Comparison of ENCODE assay signal across 10 cellular contexts in the genomic region with DNA sequence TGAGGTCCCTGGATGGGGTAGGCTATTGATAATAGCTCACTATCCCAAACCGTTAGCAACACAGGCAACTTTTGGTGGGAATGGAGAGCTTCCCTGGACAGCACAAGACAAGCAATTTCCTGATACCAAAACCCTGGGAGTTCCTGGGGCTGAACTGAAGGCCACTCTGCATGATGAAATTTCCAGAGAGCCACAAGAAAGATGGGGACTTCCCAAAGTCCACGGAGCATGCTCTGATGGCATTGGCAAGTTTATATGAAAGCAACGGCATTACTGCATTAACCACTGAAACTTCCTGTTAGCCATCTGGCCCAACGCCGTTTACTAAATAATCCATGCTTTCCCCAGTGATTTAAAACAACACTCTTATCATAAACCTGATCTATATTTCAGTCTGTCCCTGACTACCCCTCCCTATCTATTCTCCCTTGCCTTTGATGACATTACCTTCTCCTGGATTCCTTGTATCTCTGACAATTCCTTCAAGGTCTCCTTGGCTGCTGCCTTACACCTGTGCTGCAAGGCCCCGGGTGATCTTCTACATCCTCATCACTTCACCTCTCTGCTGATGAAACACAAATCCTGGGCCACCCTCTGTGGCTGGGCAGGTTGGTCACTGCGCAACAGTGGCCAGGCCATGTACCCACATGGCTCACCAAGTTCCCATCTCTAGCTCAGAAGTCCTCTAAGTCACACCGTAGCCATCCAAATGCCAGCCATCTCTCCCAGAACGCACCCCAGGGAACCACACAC.
DNase-seq lines count a peak whose midpoint lies in the region; ATAC-seq and TF ChIP-seq lines count a peak whose summit lies in the region.
"Had no signal": no experiment of that assay in that cellular context is flagged by ENCODE, and none has a peak within 500 bp of the region (broad histone marks: within the 10 kb centered on the region; RNA-seq: fewer than 3 reads in every experiment).

No MANE protein-coding gene starts in this region.

- TF ChIP-seq EP300 in transverse colon (IDR thresholded peaks at IDR 0.05; ENCODE audit: low read depth) = no peak

- H3K27me3 Mint-ChIP-seq in progenitor cell of endocrine pancreas = peaks cover 11% of the 10 kb centered on the region

- H3K9ac ChIP-seq in colonic mucosa (ENCODE audit: low read depth in 2 of 2, low read length in 2 of 2) = no peak overlapping the region

- no peaks in the 10 kb centered on the region for H3K9me3 Mint-ChIP-seq in progenitor cell of endocrine pancreas (ENCODE audit: low read depth)

- no peaks in the 10 kb centered on the region for H3K4me1 Mint-ChIP-seq in progenitor cell of endocrine pancreas (ENCODE audit: low read depth)

- intact Hi-C loops in colonic mucosa (cut with DNase I) = no loop called here
- intact Hi-C loops in transverse colon (cut with DNase I; ENCODE audit: low total_unique reads) = loop anchor here (5.0 kb wide), 1 partner anchor 1206 kb away; no protein-coding TSS in a partner anchor

- H3K9me3 ChIP-seq in colonic mucosa (no peaks in the 10 kb centered on the region), transverse colon (no peaks in the 10 kb centered on the region)

- 18 to 62% methylated on average over 4 to 9 of the region's 9 CpGs for WGBS in transverse colon (ENCODE audit: low coverage in 1 of 2), 2 donors

- peak; percentile 74 for ATAC-seq in HG03045 (IDR thresholded peaks at IDR 0.05; ENCODE audit: unreplicated experiment)

- H3K4me3 ChIP-seq in colonic mucosa = no peak overlapping the region
- H3K4me3 ChIP-seq in transverse colon = no peak overlapping the region

- TF ChIP-seq POLR2A in transverse colon (IDR thresholded peaks at IDR 0.05) = no peak

- no peak for TF ChIP-seq CTCF in colonic mucosa (IDR thresholded peaks at IDR 0.05)
- no peak for TF ChIP-seq CTCF in transverse colon (IDR thresholded peaks at IDR 0.05)
- no peak for TF ChIP-seq CTCF in progenitor cell of endocrine pancreas (IDR thresholded peaks at IDR 0.05; ENCODE audit: unreplicated experiment)

- H3K27ac ChIP-seq in colonic mucosa = peak overlapping the region; percentile 8
- H3K27ac ChIP-seq in transverse colon = peak overlapping the region; percentile 14 to 63 (median 38)

- in situ Hi-C loops in transverse colon (cut with MboI; ENCODE audit: low pct_ligation_motif_present in 1 of 4, low pct_unique_long_range_greater_than_20kb in 1 of 4, low sequenced_read_pairs in 3 of 4) = no loop called here

- no peaks in the 10 kb centered on the region for H3K36me3 Mint-ChIP-seq in progenitor cell of endocrine pancreas (ENCODE audit: insufficient read depth)

- H3K27me3 ChIP-seq in colonic mucosa (no peaks in the 10 kb centered on the region), transverse colon (no peaks in the 10 kb centered on the region)

- DNase-seq in NOMO-1 treated with DMSO at 0.1 percent for 48 hours (lab: John Stamatoyannopoulos, UW; ENCODE audit: unreplicated experiment) (peak; percentile 30), NOMO-1 (lab: John Stamatoyannopoulos, UW; ENCODE audit: unreplicated experiment in 2 of 2) (no peak), colonic mucosa (peak; percentile 34), transverse colon (peak; percentile 30), T-helper 2 cell (no peak), progenitor cell of endocrine pancreas (ENCODE audit: low spot score, unreplicated experiment) (no peak), KG1 (lab: John Stamatoyannopoulos, UW) (no peak)
- DNase-seq: 8988T, foreskin melanocyte had no signal

- H3K4me1 ChIP-seq in colonic mucosa (no peaks in the 10 kb centered on the region), transverse colon (peaks cover 0 to 15% (median 0%) of the 10 kb centered on the region in 4 donors)

- no peak overlapping the region for H3K27ac Mint-ChIP-seq in progenitor cell of endocrine pancreas

- no peaks in the 10 kb centered on the region for H3K36me3 ChIP-seq in colonic mucosa
- H3K36me3 ChIP-seq in transverse colon = no peaks in the 10 kb centered on the region

- no peak overlapping the region for H3K4me3 Mint-ChIP-seq in progenitor cell of endocrine pancreas (ENCODE audit: low read depth)

Comparison
In these comparisons a context has a peak if more than half of its experiments do, and no peak if none do; other contexts are left out.
1. DNase-seq: peak in NOMO-1 treated with DMSO at 0.1 percent for 48 hours (single experiment), colonic mucosa (single experiment) and transverse colon (single experiment); none in NOMO-1 (0 of 2), T-helper 2 cell (0 of 5), progenitor cell of endocrine pancreas (single experiment) and KG1 (single experiment).